In the genomic region with DNA sequence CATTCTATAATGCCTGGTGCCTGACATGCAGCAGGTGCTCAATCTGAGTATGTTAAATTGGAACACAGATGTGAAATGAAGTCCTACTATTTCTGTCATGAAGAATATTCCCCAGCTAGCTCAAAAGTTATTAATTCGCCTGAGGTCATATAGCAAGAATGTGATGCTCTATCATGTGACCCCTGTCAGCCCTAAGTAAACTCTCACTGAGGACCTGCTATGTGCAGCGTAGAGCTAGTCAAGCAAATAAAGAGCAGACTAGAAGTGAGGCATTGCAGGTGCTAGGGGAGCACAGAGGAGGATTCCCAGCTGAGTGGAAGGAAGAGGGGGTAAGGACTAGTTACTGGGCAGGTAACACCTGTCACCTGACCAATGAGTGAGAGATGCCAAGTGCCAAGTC, we compare ENCODE assay signal across 6 cellular contexts.
DNase-seq lines count a peak whose midpoint lies in the region; ATAC-seq, FAIRE-seq and TF ChIP-seq lines count a peak whose summit lies in the region.
"Not testable (repeated sequence)": the region's sequence is repeated elsewhere in the genome, so short reads cannot be mapped to it uniquely, and the experiment has no call there.

No MANE protein-coding gene starts in this region.

- 24% methylated on average over 2 of the region's 2 CpGs for WGBS in HepG2 (ENCODE audit: low lambda C conversion rate)

- H3K9me3 Mint-ChIP-seq in brain, result peaks cover 12 to 25% (median 18%) of the 10 kb centered on the region in 5 experiments
- peaks cover 13% of the 10 kb centered on the region for H3K9me3 Mint-ChIP-seq in neural progenitor cell

- 0 out of 3 replicates have a peak, but pooled peaks have one; percentile 19 for ATAC-seq in RWPE2 (ENCODE audit: low read depth)
- peak; percentile 63 for ATAC-seq in left ventricle myocardium superior
- peak; percentile 46; the same call in 2 of the 3 replicates for ATAC-seq in HepG2
- peak; percentile 32 for ATAC-seq in upper lobe of right lung

- H3K4me2 ChIP-seq in HepG2 (ENCODE audit: low read depth, low read length); neural progenitor cell: not testable (repeated sequence)

- H3K27me3 ChIP-seq in RWPE2 (ENCODE audit: insufficient read depth, poor library complexity, severe bottlenecking); HepG2 (ENCODE audit: control insufficient read depth in 1 of 2, insufficient read depth in 2 of 2, low read length in 2 of 2); neural progenitor cell; upper lobe of right lung: not testable (repeated sequence)

- not testable (repeated sequence) for H3K4me1 ChIP-seq in RWPE2 (ENCODE audit: insufficient read depth, poor library complexity, severe bottlenecking); HepG2 (ENCODE audit: insufficient read depth, low read length); neural progenitor cell; upper lobe of right lung

- BruUV-seq in HepG2 (replicated peaks; lab: Mats Ljungman, UMichigan), result not testable (repeated sequence)

- intact Hi-C loops in left ventricle myocardium superior (cut with micrococcal nuclease); HepG2 (cut with micrococcal nuclease; ENCODE audit: unreplicated experiment); upper lobe of right lung (cut with DNase I): not testable (repeated sequence)

- not testable (repeated sequence) for TF ChIP-seq POLR2A in HepG2 (IDR thresholded peaks at IDR 0.05; ENCODE audit: insufficient read depth in 1 of 2, low read depth in 2 of 2, low read length in 2 of 2)

- in situ Hi-C loops in HepG2 (cut with HindIII; ENCODE audit: extremely low pct_ligation_motif_present, low pct_unique_long_range_greater_than_20kb), result not testable (repeated sequence)

- H3K4me3 ChIP-seq in RWPE2 (ENCODE audit: severe bottlenecking); HepG2 (replicated peaks in 1 of 3; ENCODE audit: insufficient read depth in 1 of 3, low read depth in 2 of 3, low read length in 3 of 3); neural progenitor cell; upper lobe of right lung: not testable (repeated sequence)

- not testable (repeated sequence) for TF ChIP-seq CTCF in RWPE2 (IDR thresholded peaks at IDR 0.05; ENCODE audit: poor library complexity, severe bottlenecking); brain (conservative IDR thresholded peaks at IDR 0.05); HepG2 (CRISPR knock-in tag; IDR thresholded peaks at IDR 0.05); neural progenitor cell (IDR thresholded peaks at IDR 0.05); upper lobe of right lung (IDR thresholded peaks at IDR 0.05)

- H3K4me1 Mint-ChIP-seq in brain, result peaks cover 13% of the 10 kb centered on the region
- H3K4me1 Mint-ChIP-seq in neural progenitor cell, result peaks cover 17% of the 10 kb centered on the region

- TF ChIP-seq RAD21 in HepG2 (CRISPR knock-in tag; IDR thresholded peaks at IDR 0.05), result not testable (repeated sequence)

- not testable (repeated sequence) for H3K27me3 Mint-ChIP-seq in brain; neural progenitor cell (ENCODE audit: insufficient read depth, low read depth)

- not testable (repeated sequence) for TF ChIP-seq EP300 in HepG2 (IDR thresholded peaks at IDR 0.05; ENCODE audit: low read depth in 2 of 2, low read length in 2 of 2); HepG2 (CRISPR knock-in tag; IDR thresholded peaks at IDR 0.05; ENCODE audit: borderline replicate concordance)

- not testable (repeated sequence) for H3K36me3 Mint-ChIP-seq in brain, neural progenitor cell

- H3K9ac ChIP-seq in HepG2 (ENCODE audit: insufficient read depth, low read depth, low read length); neural progenitor cell: not testable (repeated sequence)

- CTCF ChIA-PET in HepG2 (lab: Yijun Ruan, JAX; ENCODE audit: low intra/inter-chr PET ratio, low total read pairs), result not testable (repeated sequence)

- H2AFZ ChIP-seq in HepG2 (ENCODE audit: low read length); neural progenitor cell (replicated peaks): not testable (repeated sequence)

- H3K79me2 ChIP-seq in HepG2 (ENCODE audit: insufficient read depth, low read length); neural progenitor cell (ENCODE audit: low read depth): not testable (repeated sequence)

- H3K36me3 ChIP-seq in RWPE2 (ENCODE audit: low read depth); HepG2 (replicated peaks in 1 of 2; ENCODE audit: control insufficient read depth in 1 of 2, insufficient read depth in 2 of 2, low read length in 2 of 2); neural progenitor cell; upper lobe of right lung: not testable (repeated sequence)

- H4K20me1 ChIP-seq in HepG2 (ENCODE audit: insufficient read depth, low read length); neural progenitor cell (ENCODE audit: low read depth): not testable (repeated sequence)

- H3F3A ChIP-seq in neural progenitor cell (ENCODE audit: low read depth), result not testable (repeated sequence)

- not testable (repeated sequence) for H3K27ac ChIP-seq in RWPE2 (ENCODE audit: poor library complexity, severe bottlenecking); HepG2 (ENCODE audit: extremely low read length, insufficient read depth, low read length); neural progenitor cell; upper lobe of right lung

- not testable (repeated sequence) for H3K4me3 Mint-ChIP-seq in brain, neural progenitor cell

- H3K27ac Mint-ChIP-seq in brain, result peak overlapping the region in 3 of 5 experiments; percentile 18 to 51 (median 51)
- H3K27ac Mint-ChIP-seq in neural progenitor cell, result peak overlapping the region; percentile 54

- DNase-seq in RWPE2 (ENCODE audit: low spot score); left ventricle myocardium superior; HepG2 (ENCODE audit: low spot score); neural progenitor cell (ENCODE audit: low spot score); upper lobe of right lung: not testable (repeated sequence)

- POLR2A ChIA-PET in HepG2 (lab: Yijun Ruan, JAX), result not testable (repeated sequence)

- H3K9me3 ChIP-seq in RWPE2 (ENCODE audit: severe bottlenecking); HepG2 (ENCODE audit: low read length); neural progenitor cell (ENCODE audit: low read depth); upper lobe of right lung: not testable (repeated sequence)

- not testable (repeated sequence) for FAIRE-seq in HepG2 (lab: Jason Lieb, UNC)
